Comparison of ENCODE assay signal across 8 cellular contexts in genomic region chr4:89838005-89838404, GRCh38. TPM values are rescaled to one million over a fixed set of nuclear protein-coding genes. Genes with fewer than 3 reads are reported as not detected.
DNase-seq lines count a peak whose midpoint lies in the region; ATAC-seq, FAIRE-seq and TF ChIP-seq lines count a peak whose summit lies in the region.
"Had no signal": no experiment of that assay in that cellular context is flagged by ENCODE, and none has a peak within 500 bp of the region (broad histone marks: within the 10 kb centered on the region; RNA-seq: fewer than 3 reads in every experiment).

No MANE protein-coding gene starts in this region.

- H3K4me3 Mint-ChIP-seq in naive thymus-derived CD8-positive, alpha-beta T cell = peak overlapping the region; percentile 64 to 85 (median 80)

- H3K27ac ChIP-seq in coronary artery = no peak overlapping the region
- H3K27ac ChIP-seq: neutrophil had no signal

- POLR2A ChIA-PET in naive thymus-derived CD8-positive, alpha-beta T cell (lab: Charles Lee) = interaction anchor here (0.6 to 0.7 kb wide), 2 partner anchors 8 to 12 kb away, joined by 4 to 8 read pairs; no protein-coding TSS in a partner anchor

- H3K27me3 Mint-ChIP-seq in naive thymus-derived CD8-positive, alpha-beta T cell = peaks cover 40 to 87% (median 49%) of the 10 kb centered on the region in 5 donors

- DNase-seq in G401 (ENCODE audit: low spot score) (peak; percentile 76), NCI-H2227 (lab: John Stamatoyannopoulos, UW; ENCODE audit: unreplicated experiment) (peak; percentile 48), coronary artery (ENCODE audit: low spot score) (no peak), GM20000 (ENCODE audit: low spot score) (no peak), urothelium cell line (ENCODE audit: low spot score) (no peak)
- no peak for DNase-seq in naive thymus-derived CD8-positive, alpha-beta T cell

- ATAC-seq in naive thymus-derived CD8-positive, alpha-beta T cell = peak in 1 of 2 donors; percentile 20
- no peak for ATAC-seq in GM18861 (IDR thresholded peaks at IDR 0.05; ENCODE audit: unreplicated experiment)

- peaks cover 10 to 23% (median 15%) of the 10 kb centered on the region in 4 donors for H3K4me1 Mint-ChIP-seq in naive thymus-derived CD8-positive, alpha-beta T cell

- in situ Hi-C loops in G401 (cut with HindIII; ENCODE audit: low sequenced_read_pairs) = no loop called here

- H3K36me3 Mint-ChIP-seq in naive thymus-derived CD8-positive, alpha-beta T cell = peaks cover 0 to 1% (median 0%) of the 10 kb centered on the region in 3 donors

- FAIRE-seq in urothelium cell line (lab: Jason Lieb, UNC) = no peak

- no peak for TF ChIP-seq CTCF in coronary artery (IDR thresholded peaks at IDR 0.05)
- no peak for TF ChIP-seq CTCF in GM20000 (IDR thresholded peaks at IDR 0.05; ENCODE audit: extremely low read depth, missing control alignments)

- peak overlapping the region; percentile 75 for H3K4me3 ChIP-seq in coronary artery

- H3K27ac Mint-ChIP-seq in naive thymus-derived CD8-positive, alpha-beta T cell = no peak overlapping the region

- no peaks in the 10 kb centered on the region for H3K9me3 Mint-ChIP-seq in naive thymus-derived CD8-positive, alpha-beta T cell

RNA-seq across cellular contexts. Expression of gene SNCA, which starts 1.0 kb away (rescaled TPM):
- total RNA-seq in G401 (2014; rRNA removed; shearing (Covaris generic)) = 112 and 125 TPM in 2 replicates
- not detected for total RNA-seq in naive thymus-derived CD8-positive, alpha-beta T cell
- not detected for polyA plus RNA-seq in naive thymus-derived CD8-positive, alpha-beta T cell

RNA-seq across cellular contexts. Expression of gene MMRN1, which starts 56.6 kb away (rescaled TPM):
- total RNA-seq in G401 (2014; rRNA removed; shearing (Covaris generic)) = 145 and 225 TPM in 2 replicates
- under 1 TPM; 0.08 to 0.11 TPM for total RNA-seq in naive thymus-derived CD8-positive, alpha-beta T cell
- polyA plus RNA-seq in naive thymus-derived CD8-positive, alpha-beta T cell = not detected

Comparison
In these comparisons a context has a peak if more than half of its experiments do, and no peak if none do; other contexts are left out.
1. DNase-seq: peak in G401 (single experiment) and NCI-H2227 (single experiment); none in coronary artery (single experiment), naive thymus-derived CD8-positive, alpha-beta T cell (0 of 10), GM20000 (single experiment) and urothelium cell line (single experiment).
2. RNA of gene SNCA, which starts 1.0 kb away (total RNA-seq): 112 to 125 TPM in G401; not detected in naive thymus-derived CD8-positive, alpha-beta T cell; every median in the first group is over 10 times any median in the second.
3. RNA of gene MMRN1, which starts 56.6 kb away (total RNA-seq): 145 to 225 TPM in G401; 0.08 to 0.11 TPM in naive thymus-derived CD8-positive, alpha-beta T cell; every median in the first group is over 100 times any median in the second.